ENCODE assay signal across 23 cellular contexts in the genomic region with DNA sequence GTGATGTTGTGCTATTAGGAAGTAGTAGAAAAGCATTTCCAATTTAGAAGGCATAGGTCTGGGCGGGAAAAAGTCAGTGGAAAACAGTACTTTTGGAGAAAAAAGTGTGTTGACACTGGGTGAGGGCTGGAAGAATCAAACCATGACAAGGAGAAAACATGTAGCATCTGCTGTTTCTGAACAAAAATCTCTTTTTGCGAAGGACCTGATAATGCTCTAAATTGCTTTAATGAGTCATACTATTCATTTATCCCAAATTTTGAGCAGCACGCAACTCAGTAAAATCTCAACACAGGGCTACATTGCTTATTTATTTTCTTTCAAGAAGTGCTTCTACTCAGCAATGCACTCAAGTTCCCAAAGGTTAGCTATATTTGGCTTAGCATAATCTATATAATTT.
"Had no signal": no experiment of that assay in that cellular context is flagged by ENCODE, and none has a peak within 500 bp of the region (broad histone marks: within the 10 kb centered on the region; RNA-seq: fewer than 3 reads in every experiment).

No MANE protein-coding gene starts in this region.

- H3K4me1 Mint-ChIP-seq: naive thymus-derived CD8-positive, alpha-beta T cell; stimulated activated naive CD8-positive, alpha-beta T cell treated with anti-CD3 and anti-CD28 coated beads, Interleukin-15, amount 100 ng/mL, for 72 hours had no signal

- H3K27ac ChIP-seq: dorsolateral prefrontal cortex, foreskin keratinocyte, gastroesophageal sphincter, ovary, psoas muscle, right lobe of liver, suprapubic skin, transverse colon, upper lobe of right lung, vagina had no signal

- H3K9me3 Mint-ChIP-seq: stimulated activated naive CD8-positive, alpha-beta T cell treated with anti-CD3 and anti-CD28 coated beads, Interleukin-15, amount 100 ng/mL, for 72 hours had no signal

- H3K27ac Mint-ChIP-seq: naive thymus-derived CD8-positive, alpha-beta T cell; stimulated activated naive CD8-positive, alpha-beta T cell treated with anti-CD3 and anti-CD28 coated beads, Interleukin-15, amount 100 ng/mL, for 72 hours had no signal

- H3K4me3 ChIP-seq: gastroesophageal sphincter, ovary, psoas muscle, right lobe of liver, suprapubic skin, transverse colon, upper lobe of right lung, vagina had no signal

- H3K4me3 Mint-ChIP-seq: naive thymus-derived CD8-positive, alpha-beta T cell; stimulated activated naive CD8-positive, alpha-beta T cell treated with anti-CD3 and anti-CD28 coated beads, Interleukin-15, amount 100 ng/mL, for 72 hours had no signal

- H3K9me3 ChIP-seq: gastroesophageal sphincter, ovary, psoas muscle, right lobe of liver, suprapubic skin, transverse colon, upper lobe of right lung, vagina had no signal

- H3K36me3 Mint-ChIP-seq: naive thymus-derived CD8-positive, alpha-beta T cell had no signal

- H3K36me3 ChIP-seq: gastroesophageal sphincter, ovary, right lobe of liver, suprapubic skin, transverse colon, upper lobe of right lung, vagina had no signal

- H3K4me1 ChIP-seq: foreskin keratinocyte, gastroesophageal sphincter, psoas muscle, right lobe of liver, transverse colon, upper lobe of right lung had no signal

- ATAC-seq: foreskin keratinocyte; gastroesophageal sphincter; naive thymus-derived CD8-positive, alpha-beta T cell; psoas muscle; right lobe of liver; stimulated activated naive CD8-positive, alpha-beta T cell treated with anti-CD3 and anti-CD28 coated beads, Interleukin-15, amount 100 ng/mL, for 72 hours; upper lobe of right lung had no signal

- DNase-seq: dorsolateral prefrontal cortex; effector CD4-positive, alpha-beta T cell; foreskin keratinocyte; mesenchymal stem cell; midbrain; naive thymus-derived CD8-positive, alpha-beta T cell; occipital lobe; ovary; posterior cingulate gyrus; psoas muscle; right lobe of liver; small intestine; stimulated activated CD4-positive, alpha-beta T cell treated with anti-CD3 and anti-CD28 coated beads, Interleukin-12 subunit alpha, Interleukin-12 subunit beta, amount 100 ng/mL, for 4 hours; stimulated activated CD4-positive, alpha-beta T cell treated with anti-CD3 and anti-CD28 coated beads, Interleukin-1b, Interleukin-23, amount 100 ng/mL, for 48 hours; stimulated activated CD4-positive, alpha-beta T cell treated with anti-CD3 and anti-CD28 coated beads, Interleukin-4, amount 100 ng/mL, for 1 hour; stimulated activated CD8-positive, alpha-beta memory T cell treated with anti-CD3 and anti-CD28 coated beads, Interleukin-4, amount 100 ng/mL, for 48 hours; stimulated activated naive CD4-positive, alpha-beta T cell; stimulated activated naive CD8-positive, alpha-beta T cell treated with anti-CD3 and anti-CD28 coated beads, Interleukin-15, amount 100 ng/mL, for 72 hours; transverse colon; upper lobe of right lung had no signal

- H3K27me3 ChIP-seq: dorsolateral prefrontal cortex, foreskin keratinocyte, gastroesophageal sphincter, ovary, right lobe of liver, suprapubic skin, transverse colon, upper lobe of right lung, vagina had no signal
